Comparison of ENCODE assay signal across 11 cellular contexts in genomic region chr1:30919025-30919881, GRCh38. TPM values are rescaled to one million over a fixed set of nuclear protein-coding genes. Genes with fewer than 3 reads are reported as not detected.
DNase-seq lines count a peak whose midpoint lies in the region; ATAC-seq, FAIRE-seq and TF ChIP-seq lines count a peak whose summit lies in the region.
"Had no signal": no experiment of that assay in that cellular context is flagged by ENCODE, and none has a peak within 500 bp of the region (broad histone marks: within the 10 kb centered on the region; RNA-seq: fewer than 3 reads in every experiment).

No MANE protein-coding gene starts in this region.

- peak; percentile 61 for DNase-seq in DMS53 (lab: John Stamatoyannopoulos, UW)
- DNase-seq in DMS53 treated with DMSO at 0.1 percent for 48 hours (lab: John Stamatoyannopoulos, UW; ENCODE audit: unreplicated experiment) = no peak
- DNase-seq in SK-N-DZ (ENCODE audit: low spot score) = peak; percentile 54
- DNase-seq in fibroblast of villous mesenchyme (ENCODE audit: low read depth) = peak; percentile 83
- no peak for DNase-seq in stomach
- DNase-seq in tibial nerve (ENCODE audit: low spot score in 2 of 2) = no peak
- DNase-seq in kidney = no peak
- DNase-seq: gastrocnemius medialis, NCI-H1436 had no signal

- TF ChIP-seq POLR2A in stomach (IDR thresholded peaks at IDR 0.05) (no peak), tibial nerve (IDR thresholded peaks at IDR 0.05) (no peak)

- intact Hi-C loops in stomach (cut with DNase I; ENCODE audit: low total_unique reads) = no loop called here
- intact Hi-C loops in kidney (cut with DNase I) = no loop called here

- FAIRE-seq in kidney (lab: Jason Lieb, UNC) = no peak
- FAIRE-seq: A204.1 had no signal

- no peak overlapping the region for H3K4me3 ChIP-seq in fibroblast of villous mesenchyme (ENCODE audit: low read depth, low read length)
- H3K4me3 ChIP-seq in stomach = no peak overlapping the region
- H3K4me3 ChIP-seq in tibial nerve = no peak overlapping the region
- H3K4me3 ChIP-seq in kidney (ENCODE audit: low read length in 2 of 2) = no peak overlapping the region
- H3K4me3 ChIP-seq: gastrocnemius medialis had no signal

- peak; percentile 8 for TF ChIP-seq CTCF in fibroblast of villous mesenchyme (IDR thresholded peaks at IDR 0.05; ENCODE audit: insufficient read depth, low read depth, low read length)
- no peak for TF ChIP-seq CTCF in stomach (IDR thresholded peaks at IDR 0.05)
- TF ChIP-seq CTCF in tibial nerve (IDR thresholded peaks at IDR 0.05) = no peak
- no peak for TF ChIP-seq CTCF in kidney (IDR thresholded peaks at IDR 0.05; ENCODE audit: borderline replicate concordance, extremely low read depth, insufficient read depth)

- no peaks in the 10 kb centered on the region for H3K4me1 ChIP-seq in stomach
- H3K4me1 ChIP-seq in tibial nerve = peaks cover 0 to 3% (median 0%) of the 10 kb centered on the region in 4 donors
- H3K4me1 ChIP-seq in kidney (ENCODE audit: control insufficient read depth in 1 of 2, insufficient read depth in 1 of 2, low read depth in 1 of 2, low read length in 2 of 2) = no peaks in the 10 kb centered on the region
- H3K4me1 ChIP-seq: gastrocnemius medialis had no signal

- no peak for TF ChIP-seq EP300 in stomach (IDR thresholded peaks at IDR 0.05)
- peak in 1 of 2 donors; percentile 33 for TF ChIP-seq EP300 in tibial nerve (IDR thresholded peaks at IDR 0.05)

- H3K27me3 ChIP-seq in stomach (no peaks in the 10 kb centered on the region), tibial nerve (no peaks in the 10 kb centered on the region)
- H3K27me3 ChIP-seq: gastrocnemius medialis had no signal

- WGBS in stomach, 5 donors = 61 to 65% (median 62%) methylated on average over 10 of the region's 10 CpGs
- WGBS in tibial nerve, 2 donors = 62 to 69% methylated on average over 10 of the region's 10 CpGs

- peak overlapping the region in 3 of 5 donors; percentile 26 to 42 (median 31) for H3K27ac ChIP-seq in stomach
- H3K27ac ChIP-seq in tibial nerve = no peak overlapping the region
- H3K27ac ChIP-seq in kidney (ENCODE audit: low read depth in 2 of 2, low read length in 2 of 2) = no peak overlapping the region
- H3K27ac ChIP-seq: gastrocnemius medialis had no signal

- ATAC-seq in GM18520 (IDR thresholded peaks at IDR 0.05; ENCODE audit: unreplicated experiment) = no peak

- no peak overlapping the region for H3K9ac ChIP-seq in kidney (ENCODE audit: low read length in 2 of 2)

- no peaks in the 10 kb centered on the region for H3K36me3 ChIP-seq in stomach
- no peaks in the 10 kb centered on the region for H3K36me3 ChIP-seq in tibial nerve
- H3K36me3 ChIP-seq in kidney (ENCODE audit: control insufficient read depth in 1 of 2, insufficient read depth in 2 of 2, low read length in 2 of 2) = no peaks in the 10 kb centered on the region
- H3K36me3 ChIP-seq: gastrocnemius medialis had no signal

- H3K9me3 ChIP-seq in stomach (no peaks in the 10 kb centered on the region), tibial nerve (no peaks in the 10 kb centered on the region), kidney (ENCODE audit: control insufficient read depth in 1 of 2, low read length in 2 of 2) (no peaks in the 10 kb centered on the region)
- H3K9me3 ChIP-seq: gastrocnemius medialis had no signal

RNA-seq across cellular contexts. Expression of gene SDC3, which starts 10.7 kb away (rescaled TPM):
- polyA plus RNA-seq in SK-N-DZ (2014; cell fraction: cytosol; rRNA removed) = 11.0 and 14.5 TPM in 2 replicates
- polyA plus RNA-seq in SK-N-DZ (2014; cell fraction: nucleus; rRNA removed) = 9.0 and 9.3 TPM in 2 replicates
- total RNA-seq in fibroblast of villous mesenchyme = 16.8 and 32.5 TPM in 2 replicates
- 10 to 100 TPM in 4 of 5 donors, under 1 TPM in 1; 0.58 to 47.2 (median 30.8) TPM for total RNA-seq in stomach
- 10 to 100 TPM in 2 of 3 donors, 1 to 10 TPM in 1; 9.9 to 13.0 (median 10.7) TPM for polyA plus RNA-seq in stomach
- total RNA-seq in tibial nerve = 10 to 100 TPM; 47.1 to 78.9 (median 64.2) TPM
- 58.7 TPM for total RNA-seq in kidney
- polyA plus RNA-seq in kidney (ENCODE audit: insufficient read depth, low read depth, low replicate concordance) = 11.0 TPM

Comparison
In these comparisons a context has a peak if more than half of its experiments do, and no peak if none do; other contexts are left out.
1. DNase-seq: peak in DMS53 (single experiment), SK-N-DZ (single experiment) and fibroblast of villous mesenchyme (single experiment); none in DMS53 treated with DMSO at 0.1 percent for 48 hours (single experiment), stomach (single experiment), tibial nerve (0 of 2) and kidney (single experiment).
2. H3K27ac ChIP-seq: peak in stomach (3 of 5); none in tibial nerve (0 of 4) and kidney (0 of 2).